ENCODE assay signal across 23 cellular contexts in genomic region chr12:89072303-89073026, GRCh38.
A peak's percentile ranks its signal among the peaks of the same experiment; 100 is the strongest.
DNase-seq lines count a peak whose midpoint lies in the region; ATAC-seq, FAIRE-seq and TF ChIP-seq lines count a peak whose summit lies in the region.
"Had no signal": no experiment of that assay in that cellular context is flagged by ENCODE, and none has a peak within 500 bp of the region (broad histone marks: within the 10 kb centered on the region; RNA-seq: fewer than 3 reads in every experiment).

No MANE protein-coding gene starts in this region.

- POLR2A ChIA-PET in activated CD4-positive, alpha-beta T cell treated with anti-CD3 and anti-CD28 coated beads, Interleukin-2, amount 10 ng/mL, durations not matched to agents 7 days and 5 days (lab: Charles Lee): interaction anchor here (1.0 kb wide), 1 partner anchor 210 kb away, joined by 3 read pairs; no protein-coding TSS in a partner anchor
- POLR2A ChIA-PET in WTC11 (lab: Charles Lee): no interaction called here
- POLR2A ChIA-PET in Caco-2 (lab: Charles Lee): no interaction called here

- no peaks in the 10 kb centered on the region for H3K9me3 ChIP-seq in osteoblast (ENCODE audit: low read depth, low read length)
- no peaks in the 10 kb centered on the region for H3K9me3 ChIP-seq in Caco-2
- H3K9me3 ChIP-seq: left lung, MG63, mucosa of descending colon, Peyer's patch, SK-N-SH, uterus had no signal

- H3K4me3 ChIP-seq in osteoblast (ENCODE audit: insufficient read depth, low read length) (no peak overlapping the region), Caco-2 (ENCODE audit: low read depth, low read length) (no peak overlapping the region)
- H3K4me3 ChIP-seq: left lung, MG63, mucosa of descending colon, Peyer's patch, uterus had no signal

- CTCF ChIA-PET in activated CD4-positive, alpha-beta T cell treated with anti-CD3 and anti-CD28 coated beads, Interleukin-2, amount 10 ng/mL, durations not matched to agents 7 days and 5 days (lab: Charles Lee): interaction anchor here (0.6 to 2.1 kb wide), 3 partner anchors 11 to 232 kb away, joined by 3 to 5 read pairs (median 4); no protein-coding TSS in a partner anchor
- CTCF ChIA-PET in WTC11 (lab: Charles Lee): no interaction called here
- CTCF ChIA-PET in Caco-2 (lab: Charles Lee): no interaction called here

- H3K27me3 ChIP-seq in osteoblast (ENCODE audit: insufficient read depth, low read length) (no peaks in the 10 kb centered on the region), Caco-2 (replicated peaks; ENCODE audit: control insufficient read depth, insufficient read depth, low read length) (no peaks in the 10 kb centered on the region)
- H3K27me3 ChIP-seq: left lung, MG63, Peyer's patch, uterus had no signal

- H4K20me1 ChIP-seq in osteoblast (ENCODE audit: insufficient read depth, low read length): no peaks in the 10 kb centered on the region

- H2AFZ ChIP-seq in osteoblast (ENCODE audit: low read length): no peak overlapping the region

- H3K27me3 Mint-ChIP-seq in activated CD4-positive, alpha-beta T cell treated with anti-CD3 and anti-CD28 coated beads, Interleukin-2, amount 10 ng/mL, durations not matched to agents 24 days and 14 days: no peaks in the 10 kb centered on the region
- H3K27me3 Mint-ChIP-seq in activated CD4-positive, alpha-beta T cell treated with anti-CD3 and anti-CD28 coated beads, Interleukin-2, amount 10 ng/mL, durations not matched to agents 7 days and 5 days: no peaks in the 10 kb centered on the region
- H3K27me3 Mint-ChIP-seq in WTC11 (ENCODE audit: low read depth): no peaks in the 10 kb centered on the region
- no peaks in the 10 kb centered on the region for H3K27me3 Mint-ChIP-seq in Caco-2 (ENCODE audit: insufficient read depth, unreplicated experiment)

- H3K79me2 ChIP-seq in osteoblast (ENCODE audit: insufficient read depth, low read length): no peaks in the 10 kb centered on the region

- peak overlapping the region; percentile 31 for H3K27ac Mint-ChIP-seq in activated CD4-positive, alpha-beta T cell treated with anti-CD3 and anti-CD28 coated beads, Interleukin-2, amount 10 ng/mL, durations not matched to agents 24 days and 14 days
- H3K27ac Mint-ChIP-seq in activated CD4-positive, alpha-beta T cell treated with anti-CD3 and anti-CD28 coated beads, Interleukin-2, amount 10 ng/mL, durations not matched to agents 7 days and 5 days: no peak overlapping the region
- H3K27ac Mint-ChIP-seq in WTC11 (peak overlapping the region; percentile 43; the same call in 1 of the 2 replicates), Caco-2 (ENCODE audit: unreplicated experiment) (no peak overlapping the region)
- H3K27ac Mint-ChIP-seq: CD4-positive, CD25-positive, alpha-beta regulatory T cell had no signal

- no peak for DNase-seq in activated CD4-positive, alpha-beta T cell treated with anti-CD3 and anti-CD28 coated beads, Interleukin-2, amount 10 ng/mL, durations not matched to agents 24 days and 14 days
- no peak for DNase-seq in activated CD4-positive, alpha-beta T cell treated with anti-CD3 and anti-CD28 coated beads, Interleukin-2, amount 10 ng/mL, durations not matched to agents 7 days and 5 days
- DNase-seq in H54 (ENCODE audit: insufficient read length, low spot score) (no peak), WTC11 (ENCODE audit: low spot score) (no peak), osteoblast (ENCODE audit: insufficient read length, low spot score, missing footprints) (no peak), Caco-2 (no peak), NCI-H446 (lab: John Stamatoyannopoulos, UW) (no peak)
- DNase-seq: activated CD4-positive, alpha-beta T cell treated with anti-CD3 and anti-CD28 coated beads, Interleukin-2, amount 50 U/mL, for 1 hour; activated effector memory CD4-positive, alpha-beta T cell treated with anti-CD3 and anti-CD28 coated beads, Interleukin-2, amount 50 U/mL, for 16 hours; aorta; CD4-positive, CD25-positive, alpha-beta regulatory T cell; foreskin melanocyte; left lung; mucosa of descending colon; NCI-H82; occipital lobe; Peyer's patch; SK-N-SH; uterus had no signal

- no peak overlapping the region for H3K4me3 Mint-ChIP-seq in activated CD4-positive, alpha-beta T cell treated with anti-CD3 and anti-CD28 coated beads, Interleukin-2, amount 10 ng/mL, durations not matched to agents 24 days and 14 days
- H3K4me3 Mint-ChIP-seq in activated CD4-positive, alpha-beta T cell treated with anti-CD3 and anti-CD28 coated beads, Interleukin-2, amount 10 ng/mL, durations not matched to agents 7 days and 5 days: no peak overlapping the region
- no peak overlapping the region for H3K4me3 Mint-ChIP-seq in WTC11
- H3K4me3 Mint-ChIP-seq in Caco-2 (ENCODE audit: unreplicated experiment): no peak overlapping the region
- H3K4me3 Mint-ChIP-seq: CD4-positive, CD25-positive, alpha-beta regulatory T cell had no signal

- peaks cover 23% of the 10 kb centered on the region for H3K4me1 Mint-ChIP-seq in activated CD4-positive, alpha-beta T cell treated with anti-CD3 and anti-CD28 coated beads, Interleukin-2, amount 10 ng/mL, durations not matched to agents 24 days and 14 days
- peaks cover 10% of the 10 kb centered on the region for H3K4me1 Mint-ChIP-seq in activated CD4-positive, alpha-beta T cell treated with anti-CD3 and anti-CD28 coated beads, Interleukin-2, amount 10 ng/mL, durations not matched to agents 7 days and 5 days
- H3K4me1 Mint-ChIP-seq in WTC11 (peaks cover 29% of the 10 kb centered on the region), Caco-2 (ENCODE audit: low read depth, unreplicated experiment) (no peaks in the 10 kb centered on the region)
- H3K4me1 Mint-ChIP-seq: CD4-positive, CD25-positive, alpha-beta regulatory T cell had no signal

- ATAC-seq in WTC11: peak; percentile 47
- no peak for ATAC-seq in GM19452 (IDR thresholded peaks at IDR 0.05; ENCODE audit: unreplicated experiment)
- ATAC-seq: HepG2, left lung, mucosa of descending colon, sciatic nerve had no signal

- peaks cover 20% of the 10 kb centered on the region for H3K9me3 Mint-ChIP-seq in activated CD4-positive, alpha-beta T cell treated with anti-CD3 and anti-CD28 coated beads, Interleukin-2, amount 10 ng/mL, durations not matched to agents 24 days and 14 days
- peaks cover 22% of the 10 kb centered on the region for H3K9me3 Mint-ChIP-seq in activated CD4-positive, alpha-beta T cell treated with anti-CD3 and anti-CD28 coated beads, Interleukin-2, amount 10 ng/mL, durations not matched to agents 7 days and 5 days
- H3K9me3 Mint-ChIP-seq in WTC11: no peaks in the 10 kb centered on the region
- H3K9me3 Mint-ChIP-seq in Caco-2 (ENCODE audit: unreplicated experiment): no peaks in the 10 kb centered on the region

- FAIRE-seq in H54 (lab: Jason Lieb, UNC): peak; percentile 84
- FAIRE-seq: HepG2 had no signal

- intact Hi-C loops in activated CD4-positive, alpha-beta T cell treated with anti-CD3 and anti-CD28 coated beads, Interleukin-2, amount 10 ng/mL, durations not matched to agents 24 days and 14 days (cut with micrococcal nuclease): loop anchor here (1.0 to 5.0 kb wide), 5 partner anchors 20 to 155 kb away; no protein-coding TSS in a partner anchor
- intact Hi-C loops in Caco-2 (cut with micrococcal nuclease; ENCODE audit: unreplicated experiment): no loop called here

- TF ChIP-seq CTCF in WTC11 (IDR thresholded peaks at IDR 0.05): no peak
- no peak for TF ChIP-seq CTCF in osteoblast (IDR thresholded peaks at IDR 0.05; ENCODE audit: extremely low read depth, low read depth, low read length)
- no peak for TF ChIP-seq CTCF in Caco-2 (IDR thresholded peaks at IDR 0.05; ENCODE audit: insufficient read depth in 1 of 2, low read depth in 1 of 2, low read length in 1 of 2, severe bottlenecking in 1 of 2, unreplicated experiment in 1 of 2)

- H3K27ac ChIP-seq in osteoblast (ENCODE audit: low read depth, low read length): peak overlapping the region; percentile 78
- H3K27ac ChIP-seq: left lung, Peyer's patch, uterus had no signal

- no peak overlapping the region for H3K4me2 ChIP-seq in osteoblast (ENCODE audit: insufficient read depth, low read length)
- H3K4me2 ChIP-seq: SK-N-SH had no signal

- peaks cover 1% of the 10 kb centered on the region for H3K36me3 Mint-ChIP-seq in activated CD4-positive, alpha-beta T cell treated with anti-CD3 and anti-CD28 coated beads, Interleukin-2, amount 10 ng/mL, durations not matched to agents 24 days and 14 days (ENCODE audit: low read depth)
- H3K36me3 Mint-ChIP-seq in activated CD4-positive, alpha-beta T cell treated with anti-CD3 and anti-CD28 coated beads, Interleukin-2, amount 10 ng/mL, durations not matched to agents 7 days and 5 days (ENCODE audit: low read depth): peaks cover 6% of the 10 kb centered on the region
- H3K36me3 Mint-ChIP-seq in WTC11: no peaks in the 10 kb centered on the region
- H3K36me3 Mint-ChIP-seq in Caco-2 (ENCODE audit: insufficient read depth, unreplicated experiment): no peaks in the 10 kb centered on the region
- H3K36me3 Mint-ChIP-seq: CD4-positive, CD25-positive, alpha-beta regulatory T cell had no signal

- H3K4me1 ChIP-seq in osteoblast (ENCODE audit: insufficient read depth, low read length) (peaks cover 48% of the 10 kb centered on the region), Caco-2 (no peaks in the 10 kb centered on the region)
- H3K4me1 ChIP-seq: left lung, Peyer's patch, uterus had no signal

- BruUV-seq in Caco-2 (replicated peaks; lab: Mats Ljungman, UMichigan): no TSS peak

- H3K36me3 ChIP-seq in osteoblast (ENCODE audit: insufficient read depth, low read length) (no peaks in the 10 kb centered on the region), Caco-2 (ENCODE audit: control insufficient read depth, insufficient read depth, low read length) (no peaks in the 10 kb centered on the region)
- H3K36me3 ChIP-seq: left lung, MG63, Peyer's patch, uterus had no signal

- TF ChIP-seq POLR2A in H54 (IDR thresholded peaks at IDR 0.05; ENCODE audit: low read depth, low read length): no peak

TF ChIP-seq in WTC11, 78 proteins besides CTCF, POLR2A, EP300 and RAD21 (continues in another document):
- TF ChIP-seq ATF3 (CRISPR knock-in tag; conservative IDR thresholded peaks at IDR 0.05): no peak
- no peak for TF ChIP-seq ZNF396 (CRISPR knock-in tag; IDR thresholded peaks at IDR 0.05; ENCODE audit: borderline replicate concordance)
- no peak for TF ChIP-seq ATF1 (CRISPR knock-in tag; IDR thresholded peaks at IDR 0.05)
- no peak for TF ChIP-seq USF2 (CRISPR knock-in tag; IDR thresholded peaks at IDR 0.05)
- no peak for TF ChIP-seq NR3C1 (CRISPR knock-in tag; conservative IDR thresholded peaks at IDR 0.05; ENCODE audit: low read depth)
- no peak for TF ChIP-seq ZNF416 (CRISPR knock-in tag; IDR thresholded peaks at IDR 0.05)

Comparison
In these comparisons a context has a peak if more than half of its experiments do, and no peak if none do; other contexts are left out.
1. H3K27ac Mint-ChIP-seq: peak in activated CD4-positive, alpha-beta T cell treated with anti-CD3 and anti-CD28 coated beads, Interleukin-2, amount 10 ng/mL, durations not matched to agents 24 days and 14 days (single experiment) and WTC11 (single experiment); none in activated CD4-positive, alpha-beta T cell treated with anti-CD3 and anti-CD28 coated beads, Interleukin-2, amount 10 ng/mL, durations not matched to agents 7 days and 5 days (single experiment) and Caco-2 (single experiment).